Comparison of ENCODE assay signal across 20 cellular contexts in the genomic region with DNA sequence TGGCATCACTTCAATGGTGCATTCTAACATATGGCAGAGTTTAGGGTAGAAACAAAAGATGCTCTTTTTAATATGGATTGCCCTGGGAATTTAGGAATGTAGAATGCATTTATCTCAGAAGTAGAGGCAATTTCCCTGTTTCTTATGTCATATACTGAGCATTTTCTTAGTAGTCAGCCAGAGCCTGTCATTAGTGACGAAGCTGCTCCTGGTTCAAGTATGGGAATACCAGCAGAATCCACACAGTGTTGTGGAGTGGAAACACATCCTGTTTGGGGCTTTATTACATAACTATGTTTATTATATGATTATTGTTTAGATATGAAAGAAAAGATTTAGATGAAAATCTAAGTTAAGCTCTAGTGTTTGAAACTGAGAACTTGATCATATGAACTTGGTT. TPM values are rescaled to one million over a fixed set of nuclear protein-coding genes. Genes with fewer than 3 reads are reported as not detected.
DNase-seq lines count a peak whose midpoint lies in the region; ATAC-seq and TF ChIP-seq lines count a peak whose summit lies in the region.
"Had no signal": no experiment of that assay in that cellular context is flagged by ENCODE, and none has a peak within 500 bp of the region (broad histone marks: within the 10 kb centered on the region; RNA-seq: fewer than 3 reads in every experiment).

No MANE protein-coding gene starts in this region.

- H3K4me3 ChIP-seq in esophagus squamous epithelium (no peak overlapping the region), tibial artery (no peak overlapping the region)
- H3K4me3 ChIP-seq: GM23248, pancreas had no signal

- H3K27ac ChIP-seq in esophagus squamous epithelium = peak overlapping the region; percentile 73 to 89 (median 82)
- peak overlapping the region; percentile 67 to 69 for H3K27ac ChIP-seq in tibial artery
- H3K27ac ChIP-seq: VCaP had no signal

- POLR2A ChIA-PET in WTC11 (lab: Charles Lee) = interaction anchor here (1.8 kb wide), 1 partner anchor 11 kb away, joined by 7 read pairs; a partner anchor contains a TSS

- 74 to 89% methylated on average over 1 of the region's 1 CpG for WGBS in esophagus squamous epithelium, 2 donors

- H3K9me3 ChIP-seq in esophagus squamous epithelium = no peaks in the 10 kb centered on the region
- H3K9me3 ChIP-seq in tibial artery = no peaks in the 10 kb centered on the region
- H3K9me3 ChIP-seq: pancreas had no signal

- H3K36me3 Mint-ChIP-seq in WTC11 = peaks cover 54% of the 10 kb centered on the region
- H3K36me3 Mint-ChIP-seq in activated CD4-positive, alpha-beta T cell treated with anti-CD3 and anti-CD28 coated beads, Interleukin-2, amount 10 ng/mL, durations not matched to agents 24 days and 14 days (ENCODE audit: low read depth) = peaks cover 38% of the 10 kb centered on the region

- CTCF ChIA-PET in WTC11 (lab: Charles Lee) = interaction anchor here (0.7 to 4.2 kb wide), 13 partner anchors 11 to 267 kb away, joined by 3 to 57 read pairs (median 6); a partner anchor contains a TSS

- peaks cover 59% of the 10 kb centered on the region for H3K4me1 Mint-ChIP-seq in WTC11
- no peaks in the 10 kb centered on the region for H3K4me1 Mint-ChIP-seq in activated CD4-positive, alpha-beta T cell treated with anti-CD3 and anti-CD28 coated beads, Interleukin-2, amount 10 ng/mL, durations not matched to agents 24 days and 14 days

- DNase-seq in WTC11 (ENCODE audit: low spot score) (no peak), esophagus squamous epithelium (lab: John Stamatoyannopoulos, UW) (no peak), pons (ENCODE audit: low spot score) (peak; percentile 25), tibial artery (no peak), glomerular visceral epithelial cell (ENCODE audit: extremely low spot score) (no peak), RKO (ENCODE audit: low spot score) (no peak)
- no peak for DNase-seq in activated CD4-positive, alpha-beta T cell treated with anti-CD3 and anti-CD28 coated beads, Interleukin-2, amount 10 ng/mL, durations not matched to agents 24 days and 14 days
- DNase-seq: amniotic stem cell; GDM1; GM23248; NCI-H1436; NK-92 treated with Interleukin-12 subunit alpha and Interleukin-12 subunit beta, amount 100 ng/mL, for 24 hours; pancreas; T-helper 1 cell had no signal

- H3K27me3 ChIP-seq in esophagus squamous epithelium (no peaks in the 10 kb centered on the region), tibial artery (no peaks in the 10 kb centered on the region)
- H3K27me3 ChIP-seq: pancreas had no signal

- intact Hi-C loops in esophagus squamous epithelium (cut with DNase I) = no loop called here
- intact Hi-C loops in tibial artery (cut with DNase I; ENCODE audit: low total_unique reads) = no loop called here
- intact Hi-C loops in activated CD4-positive, alpha-beta T cell treated with anti-CD3 and anti-CD28 coated beads, Interleukin-2, amount 10 ng/mL, durations not matched to agents 24 days and 14 days (cut with micrococcal nuclease) = no loop called here

- no peak for TF ChIP-seq POLR2A in esophagus squamous epithelium (IDR thresholded peaks at IDR 0.05)

- no peak for ATAC-seq in WTC11
- no peak for ATAC-seq in HG03342 (IDR thresholded peaks at IDR 0.05; ENCODE audit: unreplicated experiment)

- peaks cover 11 to 92% (median 16%) of the 10 kb centered on the region in 3 donors for H3K36me3 ChIP-seq in esophagus squamous epithelium
- peaks cover 64 to 77% (median 66%) of the 10 kb centered on the region in 3 donors for H3K36me3 ChIP-seq in tibial artery

- no peak overlapping the region for H3K4me3 Mint-ChIP-seq in WTC11
- no peak overlapping the region for H3K4me3 Mint-ChIP-seq in activated CD4-positive, alpha-beta T cell treated with anti-CD3 and anti-CD28 coated beads, Interleukin-2, amount 10 ng/mL, durations not matched to agents 24 days and 14 days
- H3K4me3 Mint-ChIP-seq: stimulated activated naive CD8-positive, alpha-beta T cell treated with anti-CD3 and anti-CD28 coated beads, Interleukin-15, Interleukin-2, amounts not matched to agents 100 ng/mL and 50 ng/mL, for 24 hours had no signal

- H3K27me3 Mint-ChIP-seq in WTC11 (ENCODE audit: low read depth) = no peaks in the 10 kb centered on the region
- H3K27me3 Mint-ChIP-seq in activated CD4-positive, alpha-beta T cell treated with anti-CD3 and anti-CD28 coated beads, Interleukin-2, amount 10 ng/mL, durations not matched to agents 24 days and 14 days = no peaks in the 10 kb centered on the region
- H3K27me3 Mint-ChIP-seq: stimulated activated naive CD8-positive, alpha-beta T cell treated with anti-CD3 and anti-CD28 coated beads, Interleukin-15, Interleukin-2, amounts not matched to agents 100 ng/mL and 50 ng/mL, for 24 hours had no signal

- H3K4me1 ChIP-seq in esophagus squamous epithelium (peaks cover 13 to 70% (median 22%) of the 10 kb centered on the region in 3 donors), tibial artery (peaks cover 0 to 51% (median 36%) of the 10 kb centered on the region in 4 donors)
- H3K4me1 ChIP-seq: pancreas had no signal

- peak overlapping the region; percentile 100 for H3K27ac Mint-ChIP-seq in WTC11
- no peak overlapping the region for H3K27ac Mint-ChIP-seq in activated CD4-positive, alpha-beta T cell treated with anti-CD3 and anti-CD28 coated beads, Interleukin-2, amount 10 ng/mL, durations not matched to agents 24 days and 14 days
- H3K27ac Mint-ChIP-seq: activated T-helper 2 cell treated with anti-CD3 and anti-CD28 coated beads, Interferon-gamma antibody, Interleukin-2, Interleukin-4, amounts not matched to agents 10 μg/mL and 5 μg/mL and 100 μg/mL, durations not matched to agents 14 hours and 24 hours and 36 hours; stimulated activated naive CD8-positive, alpha-beta T cell treated with anti-CD3 and anti-CD28 coated beads, Interleukin-15, Interleukin-2, amounts not matched to agents 100 ng/mL and 50 ng/mL, for 24 hours had no signal

- TF ChIP-seq CTCF in WTC11 (IDR thresholded peaks at IDR 0.05) = no peak
- TF ChIP-seq CTCF in esophagus squamous epithelium (IDR thresholded peaks at IDR 0.05) = no peak
- TF ChIP-seq CTCF in tibial artery (IDR thresholded peaks at IDR 0.05) = no peak

- H3K9me3 Mint-ChIP-seq in WTC11 = no peaks in the 10 kb centered on the region
- H3K9me3 Mint-ChIP-seq in activated CD4-positive, alpha-beta T cell treated with anti-CD3 and anti-CD28 coated beads, Interleukin-2, amount 10 ng/mL, durations not matched to agents 24 days and 14 days = no peaks in the 10 kb centered on the region
- H3K9me3 Mint-ChIP-seq: activated T-helper 2 cell treated with anti-CD3 and anti-CD28 coated beads, Interferon-gamma antibody, Interleukin-2, Interleukin-4, amounts not matched to agents 10 μg/mL and 5 μg/mL and 100 μg/mL, durations not matched to agents 14 hours and 24 hours and 36 hours; stimulated activated naive CD8-positive, alpha-beta T cell treated with anti-CD3 and anti-CD28 coated beads, Interleukin-15, Interleukin-2, amounts not matched to agents 100 ng/mL and 50 ng/mL, for 24 hours had no signal

TF ChIP-seq in WTC11, 78 proteins besides CTCF, POLR2A, EP300 and RAD21 (continues in another document):
- TF ChIP-seq ZNF138 (CRISPR knock-in tag; conservative IDR thresholded peaks at IDR 0.05) (no peak), CBFB (CRISPR knock-in tag; IDR thresholded peaks at IDR 0.05; ENCODE audit: low read depth) (no peak), ZNF423 (CRISPR knock-in tag; IDR thresholded peaks at IDR 0.05) (no peak)
- TF ChIP-seq, protein P1, sequence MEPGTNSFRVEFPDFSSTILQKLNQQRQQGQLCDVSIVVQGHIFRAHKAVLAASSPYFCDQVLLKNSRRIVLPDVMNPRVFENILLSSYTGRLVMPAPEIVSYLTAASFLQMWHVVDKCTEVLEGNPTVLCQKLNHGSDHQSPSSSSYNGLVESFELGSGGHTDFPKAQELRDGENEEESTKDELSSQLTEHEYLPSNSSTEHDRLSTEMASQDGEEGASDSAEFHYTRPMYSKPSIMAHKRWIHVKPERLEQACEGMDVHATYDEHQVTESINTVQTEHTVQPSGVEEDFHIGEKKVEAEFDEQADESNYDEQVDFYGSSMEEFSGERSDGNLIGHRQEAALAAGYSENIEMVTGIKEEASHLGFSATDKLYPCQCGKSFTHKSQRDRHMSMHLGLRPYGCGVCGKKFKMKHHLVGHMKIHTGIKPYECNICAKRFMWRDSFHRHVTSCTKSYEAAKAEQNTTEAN (CRISPR knock-in tag; IDR thresholded peaks at IDR 0.05) = no peak
- TF ChIP-seq, protein P2, sequence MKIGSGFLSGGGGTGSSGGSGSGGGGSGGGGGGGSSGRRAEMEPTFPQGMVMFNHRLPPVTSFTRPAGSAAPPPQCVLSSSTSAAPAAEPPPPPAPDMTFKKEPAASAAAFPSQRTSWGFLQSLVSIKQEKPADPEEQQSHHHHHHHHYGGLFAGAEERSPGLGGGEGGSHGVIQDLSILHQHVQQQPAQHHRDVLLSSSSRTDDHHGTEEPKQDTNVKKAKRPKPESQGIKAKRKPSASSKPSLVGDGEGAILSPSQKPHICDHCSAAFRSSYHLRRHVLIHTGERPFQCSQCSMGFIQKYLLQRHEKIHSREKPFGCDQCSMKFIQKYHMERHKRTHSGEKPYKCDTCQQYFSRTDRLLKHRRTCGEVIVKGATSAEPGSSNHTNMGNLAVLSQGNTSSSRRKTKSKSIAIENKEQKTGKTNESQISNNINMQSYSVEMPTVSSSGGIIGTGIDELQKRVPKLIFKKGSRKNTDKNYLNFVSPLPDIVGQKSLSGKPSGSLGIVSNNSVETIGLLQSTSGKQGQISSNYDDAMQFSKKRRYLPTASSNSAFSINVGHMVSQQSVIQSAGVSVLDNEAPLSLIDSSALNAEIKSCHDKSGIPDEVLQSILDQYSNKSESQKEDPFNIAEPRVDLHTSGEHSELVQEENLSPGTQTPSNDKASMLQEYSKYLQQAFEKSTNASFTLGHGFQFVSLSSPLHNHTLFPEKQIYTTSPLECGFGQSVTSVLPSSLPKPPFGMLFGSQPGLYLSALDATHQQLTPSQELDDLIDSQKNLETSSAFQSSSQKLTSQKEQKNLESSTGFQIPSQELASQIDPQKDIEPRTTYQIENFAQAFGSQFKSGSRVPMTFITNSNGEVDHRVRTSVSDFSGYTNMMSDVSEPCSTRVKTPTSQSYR (CRISPR knock-in tag; IDR thresholded peaks at IDR 0.05) = no peak

RNA-seq across cellular contexts. Expression of a gene that starts 12.2 kb away (rescaled TPM):
- total RNA-seq in WTC11 (2021) = 22.5 to 25.4 TPM (median 24.2 TPM) in 3 replicates
- 10 to 100 TPM; 17.1 to 38.3 (median 32.6) TPM for total RNA-seq in esophagus squamous epithelium
- 12.7 and 14.0 TPM in 2 replicates for total RNA-seq in activated CD4-positive, alpha-beta T cell treated with anti-CD3 and anti-CD28 coated beads, Interleukin-2, amount 10 ng/mL, durations not matched to agents 24 days and 14 days

RNA-seq across cellular contexts. Expression of a gene that starts 31.3 kb away (rescaled TPM):
- total RNA-seq in WTC11 (2021) = 38.6 to 47.7 TPM (median 39.3 TPM) in 3 replicates
- total RNA-seq in esophagus squamous epithelium = not detected
- total RNA-seq in activated CD4-positive, alpha-beta T cell treated with anti-CD3 and anti-CD28 coated beads, Interleukin-2, amount 10 ng/mL, durations not matched to agents 24 days and 14 days = not detected in 2 replicates
- total RNA-seq: activated CD8-positive, alpha-beta memory T cell treated with anti-CD3 and anti-CD28 coated beads for 36 hours; activated T-helper 2 cell treated with anti-CD3 and anti-CD28 coated beads, Interferon-gamma antibody, Interleukin-2, Interleukin-4, amounts not matched to agents 10 μg/mL and 5 μg/mL and 100 μg/mL, durations not matched to agents 14 hours and 24 hours and 36 hours; glomerular endothelial cell; GM23248 had no signal

Comparison
In these comparisons a context has a peak if more than half of its experiments do, and no peak if none do; other contexts are left out.
1. RNA of a gene that starts 31.3 kb away (total RNA-seq): 38.6 to 47.7 TPM in WTC11; not detected in esophagus squamous epithelium and not detected in activated CD4-positive, alpha-beta T cell treated with anti-CD3 and anti-CD28 coated beads, Interleukin-2, amount 10 ng/mL, durations not matched to agents 24 days and 14 days; every median in the first group is over 10 times any median in the second.